Comparison of ENCODE assay signal across 1 cellular context in the genomic region with DNA sequence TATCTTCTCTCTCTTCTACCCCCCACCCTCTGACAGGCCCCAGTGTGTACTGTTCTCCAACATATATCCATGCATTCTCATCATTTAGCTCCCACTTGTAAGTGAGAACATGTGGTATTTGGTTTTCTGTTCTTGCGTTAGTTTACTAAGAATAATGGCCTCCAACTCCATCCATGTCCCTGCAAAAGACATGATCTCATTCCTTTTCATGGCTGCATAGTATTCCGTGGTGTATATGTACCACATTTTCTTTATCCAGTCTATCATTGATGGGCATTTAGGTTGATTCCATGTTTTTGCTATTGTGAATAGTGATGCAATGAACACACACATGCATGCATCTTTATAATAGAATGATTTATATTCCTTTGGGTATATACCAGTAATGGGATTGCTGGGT. TPM values are rescaled to one million over a fixed set of nuclear protein-coding genes. Genes with fewer than 3 reads are reported as not detected.
"Had no signal": no experiment of that assay in that cellular context is flagged by ENCODE, and none has a peak within 500 bp of the region (broad histone marks: within the 10 kb centered on the region; RNA-seq: fewer than 3 reads in every experiment).

No MANE protein-coding gene starts in this region.

RNA-seq across cellular contexts. Expression of gene NUF2, which starts 29.6 kb away (rescaled TPM):
- total RNA-seq: ascending aorta had no signal
